In genomic region chr9:120842685-120843485, GRCh38 we compare ENCODE assay signal across 8 cellular contexts. TPM values are rescaled to one million over a fixed set of nuclear protein-coding genes. Genes with fewer than 3 reads are reported as not detected.
DNase-seq lines count a peak whose midpoint lies in the region; ATAC-seq and TF ChIP-seq lines count a peak whose summit lies in the region.

TSS of gene PSMD5 (minus strand) at chr9:120842922. CDS start at chr9:120842909, 13 bp downstream.

- TF ChIP-seq CTCF in A673 (conservative IDR thresholded peaks at IDR 0.05; ENCODE audit: low read depth, low read length) = no peak

- DNase-seq in A673 (ENCODE audit: low spot score) (peak; percentile 99), NCI-H2227 treated with DMSO at 0.1 percent for 48 hours (lab: John Stamatoyannopoulos, UW) (peak; percentile 90), inferior parietal cortex (ENCODE audit: extremely low spot score) (peak; percentile 97)
- DNase-seq in activated CD4-positive, CD25-positive, alpha-beta regulatory T cell treated with anti-CD3 and anti-CD28 coated beads, Interleukin-2, amount 50 U/mL, for 16 hours (ENCODE audit: low read depth, low spot score) = peak; percentile 87
- DNase-seq in central memory CD4-positive, alpha-beta T cell = peak; percentile 97
- peak; percentile 88 to 96 for DNase-seq in stimulated activated CD4-positive, alpha-beta T cell treated with anti-CD3 and anti-CD28 coated beads, Interleukin-12 subunit alpha, Interleukin-12 subunit beta, amount 100 ng/mL, for 24 hours (ENCODE audit: low read depth in 2 of 2)

- no TSS peak for BruUV-seq in A673 (replicated peaks; lab: Mats Ljungman, UMichigan)

- peak within 1 kb of the TSS; percentile 76 for H3K4me3 ChIP-seq in A673 (ENCODE audit: low read depth, low read length, poor library complexity, severe bottlenecking)

- no peaks in the 10 kb centered on the region for H3K9me3 ChIP-seq in A673 (ENCODE audit: low read depth, low read length, poor library complexity, severe bottlenecking)

- POLR2A ChIA-PET in A673 (lab: Charles Lee; ENCODE audit: low non-redundant PET) = no interaction called here

- H3K4me1 ChIP-seq in A673 (ENCODE audit: insufficient read depth, low read length, poor library complexity, severe bottlenecking) = peaks cover 6% of the 10 kb centered on the region

- ATAC-seq in GM18868 (IDR thresholded peaks at IDR 0.05; ENCODE audit: unreplicated experiment) (peak; percentile 100), HG03135 (IDR thresholded peaks at IDR 0.05; ENCODE audit: unreplicated experiment) (peak; percentile 99)

- CTCF ChIA-PET in A673 (lab: Charles Lee) = no interaction called here

- peak within 1 kb of the TSS; percentile 94 for H3K27ac ChIP-seq in A673 (ENCODE audit: low read depth, low read length, poor library complexity, severe bottlenecking)

- H3K36me3 ChIP-seq in A673 (ENCODE audit: insufficient read depth, low read length, poor library complexity, severe bottlenecking) = no peaks in the 10 kb centered on the region

- intact Hi-C loops in A673 (cut with micrococcal nuclease; ENCODE audit: unreplicated experiment) = no loop called here

- H3K27me3 ChIP-seq in A673 (replicated peaks; ENCODE audit: insufficient read depth, low read depth, low read length, poor library complexity) = no peaks in the 10 kb centered on the region

RNA-seq across cellular contexts. Expression of gene PSMD5, which starts in this region (rescaled TPM):
- total RNA-seq in A673 (2021) = 64.9 and 67.0 TPM in 2 replicates

Comparison
In these comparisons a context has a peak if more than half of its experiments do, and no peak if none do; other contexts are left out.
1. Peak in every context shown above with its lines: DNase-seq, ATAC-seq, H3K4me3 ChIP-seq and H3K27ac ChIP-seq.